Comparison of ENCODE assay signal across 28 cellular contexts in the genomic region with DNA sequence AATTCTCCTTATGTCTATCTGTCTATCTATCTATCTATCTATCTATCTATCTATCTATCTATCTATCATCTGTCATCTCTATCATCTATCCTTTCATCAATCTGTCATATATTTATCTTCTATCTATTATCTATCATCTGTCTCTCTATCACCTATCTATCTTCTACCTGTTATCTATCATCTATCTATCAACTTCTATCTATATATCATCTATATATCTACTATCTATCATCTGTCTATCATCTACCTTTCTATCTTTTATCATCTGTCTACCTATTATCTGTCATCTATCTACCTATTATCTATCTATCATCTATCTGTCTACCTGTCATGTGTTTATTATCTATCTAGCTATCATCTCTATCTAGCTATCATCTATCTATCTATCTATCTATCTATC.
"Had no signal": no experiment of that assay in that cellular context is flagged by ENCODE, and none has a peak within 500 bp of the region (broad histone marks: within the 10 kb centered on the region; RNA-seq: fewer than 3 reads in every experiment).

No MANE protein-coding gene starts in this region.

- H3K4me1 Mint-ChIP-seq: immature natural killer cell, mesothelial cell of epicardium had no signal

- H3K27ac Mint-ChIP-seq: immature natural killer cell; mesothelial cell of epicardium; naive thymus-derived CD4-positive, alpha-beta T cell; natural killer cell treated with Interleukin-12 subunit alpha and Interleukin-12 subunit beta and Interleukin-15 and Interleukin-18, amount 100 ng/mL, for 72 hours; progenitor cell of endocrine pancreas; stimulated activated naive B cell treated with anti-CD40 and anti-IgM and Interleukin-4, amounts not matched to agents 10 μg/mL and 1 μg/mL and 100 μg/mL, for 72 hours had no signal

- ATAC-seq: left colon; naive thymus-derived CD4-positive, alpha-beta T cell; natural killer cell treated with Interleukin-12 subunit alpha and Interleukin-12 subunit beta and Interleukin-15 and Interleukin-18, amount 100 ng/mL, for 72 hours; right lobe of liver; stimulated activated naive B cell treated with anti-CD40 and anti-IgM and Interleukin-4, amounts not matched to agents 10 μg/mL and 1 μg/mL and 100 μg/mL, for 72 hours; stimulated activated naive CD8-positive, alpha-beta T cell treated with anti-CD3 and anti-CD28 coated beads, Interleukin-15, Interleukin-2, amounts not matched to agents 100 U/mL and 50 U/mL, for 24 hours had no signal

- H3K27ac ChIP-seq: left ventricle myocardium inferior, ovary, right atrium auricular region, right lobe of liver, skin epidermis, stomach, testis, thyroid gland, transverse colon, upper lobe of left lung, vagina had no signal

- H3K27me3 ChIP-seq: ovary, right atrium auricular region, right lobe of liver, testis, thyroid gland, transverse colon, upper lobe of left lung, vagina had no signal

- FAIRE-seq: islet of Langerhans, kidney had no signal

- H3K4me3 Mint-ChIP-seq: immature natural killer cell; mesothelial cell of epicardium; naive thymus-derived CD4-positive, alpha-beta T cell; natural killer cell treated with Interleukin-12 subunit alpha and Interleukin-12 subunit beta and Interleukin-15 and Interleukin-18, amount 100 ng/mL, for 72 hours; stimulated activated naive B cell treated with anti-CD40 and anti-IgM and Interleukin-4, amounts not matched to agents 10 μg/mL and 1 μg/mL and 100 μg/mL, for 72 hours had no signal

- H3K9me3 ChIP-seq: left ventricle myocardium inferior, ovary, right atrium auricular region, right lobe of liver, testis, thyroid gland, transverse colon, upper lobe of left lung, vagina had no signal

- H3K9me3 Mint-ChIP-seq: immature natural killer cell; natural killer cell treated with Interleukin-12 subunit alpha and Interleukin-12 subunit beta and Interleukin-15 and Interleukin-18, amount 100 ng/mL, for 72 hours had no signal

- H3K4me3 ChIP-seq: left ventricle myocardium inferior, lung, ovary, right atrium auricular region, right lobe of liver, skin epidermis, stomach, testis, thyroid gland, transverse colon, upper lobe of left lung, vagina had no signal

- H3K4me1 ChIP-seq: left ventricle myocardium inferior, right atrium auricular region, right lobe of liver, stomach, thyroid gland, transverse colon, upper lobe of left lung, vagina had no signal

- H3K36me3 Mint-ChIP-seq: immature natural killer cell; mesothelial cell of epicardium; naive thymus-derived CD4-positive, alpha-beta T cell; natural killer cell treated with Interleukin-12 subunit alpha and Interleukin-12 subunit beta and Interleukin-15 and Interleukin-18, amount 100 ng/mL, for 72 hours had no signal

- H3K36me3 ChIP-seq: left ventricle myocardium inferior, ovary, right atrium auricular region, right lobe of liver, stomach, thyroid gland, transverse colon, upper lobe of left lung, vagina had no signal

- DNase-seq: hypothalamus; immature natural killer cell; kidney; left colon; left ventricle myocardium inferior; mesendoderm; naive thymus-derived CD4-positive, alpha-beta T cell; ovary; right lobe of liver; stimulated activated CD4-positive, alpha-beta T cell treated with anti-CD3 and anti-CD28 coated beads, Interleukin-12 subunit alpha, Interleukin-12 subunit beta, amount 100 ng/mL, for 4 hours; stimulated activated CD4-positive, alpha-beta T cell treated with anti-CD3 and anti-CD28 coated beads, Interleukin-15, amount 100 ng/mL, for 24 hours; stimulated activated CD4-positive, alpha-beta T cell treated with anti-CD3 and anti-CD28 coated beads, Interleukin-2, amount 100 ng/mL, for 24 hours; stimulated activated CD4-positive, alpha-beta T cell treated with anti-CD3 and anti-CD28 coated beads, Interleukin-4, amount 100 ng/mL, for 1 hour; stimulated activated naive B cell treated with anti-CD40 and anti-IgM and Interleukin-4, amounts not matched to agents 10 μg/mL and 1 μg/mL and 100 μg/mL, for 72 hours; stimulated activated naive CD8-positive, alpha-beta T cell treated with anti-CD3 and anti-CD28 coated beads, Interleukin-15, Interleukin-2, amounts not matched to agents 100 U/mL and 50 U/mL, for 24 hours; stomach; testis; thyroid gland; transverse colon; upper lobe of left lung had no signal
